ENCODE assay signal across 22 cellular contexts in genomic region chrY:7836366-7836765, GRCh38.
DNase-seq lines count a peak whose midpoint lies in the region; ATAC-seq and TF ChIP-seq lines count a peak whose summit lies in the region.
"Had no signal": no experiment of that assay in that cellular context is flagged by ENCODE, and none has a peak within 500 bp of the region (broad histone marks: within the 10 kb centered on the region; RNA-seq: fewer than 3 reads in every experiment).

No MANE protein-coding gene starts in this region.

- intact Hi-C loops in ovary (cut with DNase I) = no loop called here

- no peaks in the 10 kb centered on the region for H3K9me3 ChIP-seq in ovary
- H3K9me3 ChIP-seq: BLaER1, HAP-1 had no signal

- no peak for TF ChIP-seq POLR2A in ovary (IDR thresholded peaks at IDR 0.05)

- no peak for TF ChIP-seq CTCF in ovary (IDR thresholded peaks at IDR 0.05)

- H3K4me1 ChIP-seq in ovary (ENCODE audit: insufficient read depth) = no peaks in the 10 kb centered on the region
- H3K4me1 ChIP-seq: BLaER1, HAP-1 had no signal

- H3K27me3 ChIP-seq in ovary = no peaks in the 10 kb centered on the region
- H3K27me3 ChIP-seq: BLaER1 had no signal

- no peak overlapping the region for H3K27ac ChIP-seq in ovary
- H3K27ac ChIP-seq: BLaER1 had no signal

- H3K4me3 ChIP-seq in ovary = no peak overlapping the region
- H3K4me3 ChIP-seq: BLaER1, HAP-1, K562 had no signal

- no peak for TF ChIP-seq EP300 in ovary (IDR thresholded peaks at IDR 0.05)

- no CpG with 5 or more reads among the region's 2 CpGs for WGBS in ovary, 3 donors

- H3K36me3 ChIP-seq in ovary = no peaks in the 10 kb centered on the region
- H3K36me3 ChIP-seq: BLaER1, HAP-1 had no signal

- DNase-seq in ELR (ENCODE audit: low read depth) = peak; percentile 21
- peak; percentile 39 for DNase-seq in NCI-H69 (lab: John Stamatoyannopoulos, UW)
- DNase-seq in fibroblast of gingiva (ENCODE audit: low read depth) = peak; percentile 13
- DNase-seq in myocyte (ENCODE audit: low read depth) = peak; percentile 13
- no peak for DNase-seq in effector CD8-positive, alpha-beta T cell (lab: John Stamatoyannopoulos, UW)
- DNase-seq in ovary = no peak
- DNase-seq in NCI-H1092 (lab: John Stamatoyannopoulos, UW) = no peak
- DNase-seq: CD4-positive, alpha-beta T cell; COR-L47; DMS79; NCI-H1092 treated with DMSO at 0.1 percent for 48 hours; NCI-H1436 treated with DMSO at 0.1 percent for 48 hours; NCI-H2029; NCI-H2227 treated with DMSO at 0.1 percent for 48 hours; NCI-H510A; NCI-H748 treated with DMSO at 0.1 percent for 48 hours had no signal

- ATAC-seq in HG02852 (IDR thresholded peaks at IDR 0.05; ENCODE audit: unreplicated experiment) = no peak
- ATAC-seq: HepG2, K562, Panc1 had no signal

Comparison
In these comparisons a context has a peak if more than half of its experiments do, and no peak if none do; other contexts are left out.
1. DNase-seq: peak in ELR (single experiment), NCI-H69 (single experiment), fibroblast of gingiva (single experiment) and myocyte (single experiment); none in effector CD8-positive, alpha-beta T cell (single experiment), ovary (0 of 5) and NCI-H1092 (single experiment).